In the genomic region with DNA sequence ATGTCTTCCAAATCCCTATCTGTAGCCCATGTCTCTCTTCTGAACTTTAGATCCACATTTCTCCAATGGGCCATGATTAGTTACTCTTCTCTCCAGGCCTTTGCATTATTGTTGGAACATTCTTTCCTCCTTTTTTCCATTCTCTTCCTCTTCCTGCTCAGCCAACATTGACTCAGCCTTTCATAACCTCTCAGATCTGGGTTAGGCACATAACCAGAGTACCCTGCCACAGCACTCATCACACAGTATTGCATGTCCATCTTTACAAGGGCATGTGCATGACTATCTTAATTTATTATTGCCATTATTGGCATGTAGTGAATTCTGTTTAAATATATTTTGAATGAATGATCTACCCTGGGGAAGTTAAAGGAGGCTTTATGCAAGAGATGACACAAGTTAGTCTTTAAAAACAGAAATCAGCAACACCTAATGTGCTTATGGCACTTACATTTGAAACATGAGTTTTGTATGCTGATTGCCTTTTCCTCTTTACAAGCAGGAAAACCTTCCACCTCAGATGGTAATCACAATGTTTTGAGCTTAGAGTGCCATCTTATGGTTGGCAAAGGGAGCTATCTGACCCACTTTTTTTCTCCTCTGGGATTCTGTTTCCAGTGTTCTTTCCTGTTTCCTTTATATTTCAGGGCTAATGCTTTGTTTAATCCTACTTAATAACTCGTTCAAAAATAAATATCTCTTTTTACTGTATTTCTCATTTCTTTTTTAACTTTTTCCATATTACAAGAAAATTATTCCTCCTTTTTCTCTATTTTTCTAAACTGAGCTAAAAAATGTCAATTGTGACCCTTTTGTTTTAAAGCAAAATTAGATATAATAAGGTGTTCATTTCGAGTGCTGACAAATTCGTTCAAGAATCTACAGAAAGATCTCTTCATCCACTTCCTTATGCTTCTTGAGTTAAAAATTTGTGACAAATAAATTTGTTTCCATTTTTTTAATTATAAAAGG, we compare ENCODE assay signal across 8 cellular contexts.
DNase-seq lines count a peak whose midpoint lies in the region; ATAC-seq and TF ChIP-seq lines count a peak whose summit lies in the region.

No MANE protein-coding gene starts in this region.

- no peaks in the 10 kb centered on the region for H3K9me3 ChIP-seq in lung (ENCODE audit: control insufficient read depth in 2 of 2, insufficient read depth in 1 of 2, low read length in 1 of 2)

- DNase-seq in A172 (ENCODE audit: low spot score) (peak; percentile 50), NCI-H226 (peak; percentile 9), cardiac fibroblast (ENCODE audit: low read depth in 2 of 2) (peak; percentile 65 to 66), lung (ENCODE audit: low spot score) (no peak), NCI-H446 treated with DMSO at 0.1 percent for 48 hours (lab: John Stamatoyannopoulos, UW) (no peak)

- peaks cover 0 to 7% of the 10 kb centered on the region in 2 donors for H3K4me1 ChIP-seq in lung (ENCODE audit: control insufficient read depth in 2 of 2, insufficient read depth in 2 of 2, low read length in 2 of 2)

- H3K27me3 ChIP-seq in lung (ENCODE audit: control insufficient read depth, insufficient read depth): no peaks in the 10 kb centered on the region

- TF ChIP-seq CTCF in GM12872 (IDR thresholded peaks at IDR 0.05; ENCODE audit: insufficient read depth, low read depth, low read length): peak; percentile 49; the same call in 2 of the 3 replicates
- TF ChIP-seq CTCF in cardiac fibroblast (IDR thresholded peaks at IDR 0.05; ENCODE audit: low read depth, low read length): peak; percentile 58
- TF ChIP-seq CTCF in lung (IDR thresholded peaks at IDR 0.05; ENCODE audit: control extremely low read depth, extremely low read depth): peak; percentile 22

- peaks cover 9 to 47% of the 10 kb centered on the region in 2 donors for H3K36me3 ChIP-seq in lung (ENCODE audit: control insufficient read depth in 2 of 2, insufficient read depth in 2 of 2, low read length in 2 of 2)

- 53 to 82% methylated on average over 3 of the region's 3 CpGs for WGBS in lung, 2 donors

- H3K4me3 ChIP-seq in cardiac fibroblast (replicated peaks in 1 of 2; ENCODE audit: low read depth in 2 of 2, low read length in 2 of 2) (no peak overlapping the region), lung (no peak overlapping the region)

- H3K27ac ChIP-seq in lung (ENCODE audit: low read depth in 1 of 2, low read length in 1 of 2): no peak overlapping the region

- ATAC-seq in lung (ENCODE audit: insufficient read depth, low FRiP score) (no peak), HG03159 (IDR thresholded peaks at IDR 0.05; ENCODE audit: unreplicated experiment) (no peak), HG03520 (IDR thresholded peaks at IDR 0.05; ENCODE audit: unreplicated experiment) (no peak)

Comparison
In these comparisons a context has a peak if more than half of its experiments do, and no peak if none do; other contexts are left out.
1. DNase-seq: peak in A172 (single experiment), NCI-H226 (single experiment) and cardiac fibroblast (2 of 2); none in lung (single experiment) and NCI-H446 treated with DMSO at 0.1 percent for 48 hours (single experiment).
2. Peak in every context shown above with its lines, with median percentiles within 50 percentile points of each other: CTCF ChIP-seq.